19 cellular contexts compared by ENCODE assay signal in genomic region chr2:69995511-69995910, GRCh38. TPM values are rescaled to one million over a fixed set of nuclear protein-coding genes. Genes with fewer than 3 reads are reported as not detected.
A peak's percentile ranks its signal among the peaks of the same experiment; 100 is the strongest.
DNase-seq lines count a peak whose midpoint lies in the region; ATAC-seq, FAIRE-seq and TF ChIP-seq lines count a peak whose summit lies in the region.
"Had no signal": no experiment of that assay in that cellular context is flagged by ENCODE, and none has a peak within 500 bp of the region (broad histone marks: within the 10 kb centered on the region; RNA-seq: fewer than 3 reads in every experiment).

No MANE protein-coding gene starts in this region.

- H3K36me3 Mint-ChIP-seq in astrocyte (ENCODE audit: low read depth, unreplicated experiment): peaks cover 7% of the 10 kb centered on the region

- H3K4me1 Mint-ChIP-seq in astrocyte (ENCODE audit: low read depth, unreplicated experiment): peaks cover 16% of the 10 kb centered on the region

- H3K9me2 ChIP-seq in GM23248 (ENCODE audit: insufficient read depth): no peaks in the 10 kb centered on the region

- WGBS in suprapubic skin: 90% methylated on average over 3 of the region's 3 CpGs
- WGBS in GM23248 (ENCODE audit: low coverage in 1 of 2, low lambda C conversion rate in 2 of 2, missing lambda C conversion rate in 2 of 2), 2 experiments: 78 to 81% methylated on average over 3 of the region's 3 CpGs

- peak overlapping the region; percentile 34 for H3K27ac Mint-ChIP-seq in astrocyte (ENCODE audit: unreplicated experiment)
- H3K27ac Mint-ChIP-seq: CD4-positive, alpha-beta T cell had no signal

- H2AFZ ChIP-seq in astrocyte (ENCODE audit: low read depth, low read length) (no peak overlapping the region), GM23248 (no peak overlapping the region)

- peak; percentile 31 for DNase-seq in activated effector memory CD4-positive, alpha-beta T cell treated with anti-CD3 and anti-CD28 coated beads, Interleukin-2, amount 50 U/mL, for 16 hours
- no peak for DNase-seq in activated effector memory CD4-positive, alpha-beta T cell treated with Interleukin-2 at 50 U/mL for 16 hours
- DNase-seq in astrocyte (ENCODE audit: low read depth) (no peak), left lobe of liver (ENCODE audit: low spot score) (peak; percentile 35), suprapubic skin (ENCODE audit: low spot score in 2 of 2) (peak; percentile 16 to 41), GM23248 (no peak)
- DNase-seq: DMS153, GF-D8, KG1, NCI-H1694 treated with DMSO at 0.1 percent for 48 hours, NCI-H510A, NCI-H774, OCI-M1, SIG-M5 had no signal

- no peak overlapping the region for H3K4me2 ChIP-seq in astrocyte (ENCODE audit: low read length)
- no peak overlapping the region for H3K4me2 ChIP-seq in GM23248 (ENCODE audit: unreplicated experiment)

- TF ChIP-seq POLR2A in suprapubic skin (IDR thresholded peaks at IDR 0.05) (no peak), GM18505 (IDR thresholded peaks at IDR 0.05; ENCODE audit: borderline replicate concordance, extremely low read depth, insufficient read depth, insufficient read length) (no peak)

- H3K9ac ChIP-seq in astrocyte (ENCODE audit: low read length) (no peak overlapping the region), GM23248 (no peak overlapping the region)

- H3K27me3 ChIP-seq in astrocyte (ENCODE audit: insufficient read depth, low read length) (no peaks in the 10 kb centered on the region), suprapubic skin (no peaks in the 10 kb centered on the region), GM23248 (replicated peaks; ENCODE audit: insufficient read depth) (no peaks in the 10 kb centered on the region)

- no peak overlapping the region for H3K27ac ChIP-seq in astrocyte (ENCODE audit: low read depth, low read length)
- no peak overlapping the region for H3K27ac ChIP-seq in suprapubic skin
- H3K27ac ChIP-seq in GM23248: no peak overlapping the region

- H3K4me3 Mint-ChIP-seq in astrocyte (ENCODE audit: unreplicated experiment): no peak overlapping the region
- H3K4me3 Mint-ChIP-seq: CD4-positive, alpha-beta T cell had no signal

- no peaks in the 10 kb centered on the region for H3K27me3 Mint-ChIP-seq in astrocyte (ENCODE audit: low read depth, unreplicated experiment)
- H3K27me3 Mint-ChIP-seq: CD4-positive, alpha-beta T cell had no signal

- peaks cover 5% of the 10 kb centered on the region for H3K4me1 ChIP-seq in astrocyte (ENCODE audit: insufficient read depth, low read length)
- peaks cover 2% of the 10 kb centered on the region for H3K4me1 ChIP-seq in suprapubic skin
- peaks cover 8% of the 10 kb centered on the region for H3K4me1 ChIP-seq in GM23248 (ENCODE audit: insufficient read depth)

- H3K36me3 ChIP-seq in astrocyte (ENCODE audit: insufficient read depth, low read length) (no peaks in the 10 kb centered on the region), suprapubic skin (peaks cover 12% of the 10 kb centered on the region), GM23248 (ENCODE audit: low read depth) (no peaks in the 10 kb centered on the region)

- H3K9me3 Mint-ChIP-seq in astrocyte (ENCODE audit: unreplicated experiment): no peaks in the 10 kb centered on the region
- H3K9me3 Mint-ChIP-seq: CD4-positive, alpha-beta T cell had no signal

- no peaks in the 10 kb centered on the region for H3K79me2 ChIP-seq in astrocyte (ENCODE audit: insufficient read depth, low read length)
- H3K79me2 ChIP-seq in GM23248 (ENCODE audit: insufficient read depth): no peaks in the 10 kb centered on the region

- TF ChIP-seq CTCF in astrocyte (IDR thresholded peaks at IDR 0.05; ENCODE audit: insufficient read depth, low read depth, low read length): no peak
- no peak for TF ChIP-seq CTCF in suprapubic skin (IDR thresholded peaks at IDR 0.05)

- no peak for TF ChIP-seq EP300 in suprapubic skin (IDR thresholded peaks at IDR 0.05)

- no peaks in the 10 kb centered on the region for H3F3A ChIP-seq in GM23248 (ENCODE audit: insufficient read depth)

- FAIRE-seq in astrocyte (lab: Jason Lieb, UNC): no peak
- FAIRE-seq: A204.1, GM19239 had no signal

- no peak overlapping the region for H3K4me3 ChIP-seq in astrocyte (ENCODE audit: insufficient read depth, low read depth, low read length)
- H3K4me3 ChIP-seq in suprapubic skin: no peak overlapping the region
- no peak overlapping the region for H3K4me3 ChIP-seq in GM23248

- ATAC-seq in left lobe of liver (no peak), GM18505 (IDR thresholded peaks at IDR 0.05; ENCODE audit: unreplicated experiment) (no peak), GM21526 (IDR thresholded peaks at IDR 0.05; ENCODE audit: low FRiP score, unreplicated experiment) (no peak)

- H3K9me3 ChIP-seq in astrocyte (ENCODE audit: insufficient read depth, low read depth, low read length) (no peaks in the 10 kb centered on the region), suprapubic skin (no peaks in the 10 kb centered on the region), GM23248 (ENCODE audit: low read depth) (no peaks in the 10 kb centered on the region)

- in situ Hi-C loops in GM23248 (cut with MboI): no loop called here

- H4K20me1 ChIP-seq in astrocyte (ENCODE audit: insufficient read depth, low read length): no peaks in the 10 kb centered on the region
- no peaks in the 10 kb centered on the region for H4K20me1 ChIP-seq in GM23248 (ENCODE audit: insufficient read depth)

RNA-seq across cellular contexts. Expression of gene ASPRV1, which starts 34.1 kb away (rescaled TPM):
- total RNA-seq in astrocyte (0.23 and 0.26 TPM in 2 replicates), left lobe of liver (0.78 TPM), suprapubic skin (100 to 1,000 TPM in 3 of 4 donors, 10 to 100 TPM in 1; 45.3 to 805 (median 558) TPM)
- total RNA-seq in GM23248 (2014; rRNA removed; shearing (Covaris generic)): under 0.01 and 0.86 TPM in 2 replicates
- polyA plus RNA-seq in GM23248 (2016; fragmentation: Nextera tagmentation; extraction: Ambion mirVana): 0.19 and 0.24 TPM in 2 replicates

Comparison
In these comparisons a context has a peak if more than half of its experiments do, and no peak if none do; other contexts are left out.
1. DNase-seq: peak in activated effector memory CD4-positive, alpha-beta T cell treated with anti-CD3 and anti-CD28 coated beads, Interleukin-2, amount 50 U/mL, for 16 hours (single experiment), left lobe of liver (single experiment) and suprapubic skin (2 of 2); none in activated effector memory CD4-positive, alpha-beta T cell treated with Interleukin-2 at 50 U/mL for 16 hours (single experiment), astrocyte (single experiment) and GM23248 (single experiment).
2. RNA of gene ASPRV1, which starts 34.1 kb away (total RNA-seq): 45.3 to 805 TPM in suprapubic skin; under 0.01 to 0.86 TPM in GM23248, 0.78 TPM in left lobe of liver (single experiment) and 0.23 to 0.26 TPM in astrocyte; every median in the first group is over 10 times any median in the second.